In genomic region chr6:137092018-137092417, GRCh38 we compare ENCODE assay signal across 22 cellular contexts. TPM values are rescaled to one million over a fixed set of nuclear protein-coding genes. Genes with fewer than 3 reads are reported as not detected.
DNase-seq lines count a peak whose midpoint lies in the region; ATAC-seq and TF ChIP-seq lines count a peak whose summit lies in the region.
"Had no signal": no experiment of that assay in that cellular context is flagged by ENCODE, and none has a peak within 500 bp of the region (broad histone marks: within the 10 kb centered on the region; RNA-seq: fewer than 3 reads in every experiment).

No MANE protein-coding gene starts in this region.

- H3K4me3 ChIP-seq in NB4 (ENCODE audit: low read depth, low read length) (no peak overlapping the region), colonic mucosa (no peak overlapping the region)

- no peaks in the 10 kb centered on the region for H3K36me3 ChIP-seq in colonic mucosa

- H3K4me1 ChIP-seq in colonic mucosa: no peaks in the 10 kb centered on the region

- peak overlapping the region; percentile 42 for H3K27ac Mint-ChIP-seq in activated naive CD4-positive, alpha-beta T cell treated with anti-CD3 and anti-CD28 coated beads, Interleukin-2, amount 10 ng/mL, durations not matched to agents 7 days and 5 days
- H3K27ac Mint-ChIP-seq in activated naive CD4-positive, alpha-beta T cell treated with anti-CD3 and anti-CD28 coated beads, Interleukin-2, amount 50 U/mL, for 72 hours: no peak overlapping the region
- no peak overlapping the region for H3K27ac Mint-ChIP-seq in endothelial cell (ENCODE audit: unreplicated experiment)

- DNase-seq in activated naive CD4-positive, alpha-beta T cell treated with anti-CD3 and anti-CD28 coated beads, Interleukin-2, amount 10 ng/mL, durations not matched to agents 7 days and 5 days: no peak
- DNase-seq in activated naive CD4-positive, alpha-beta T cell treated with anti-CD3 and anti-CD28 coated beads, Interleukin-2, amount 50 U/mL, for 72 hours (ENCODE audit: low spot score in 2 of 2): no peak
- DNase-seq in NB4 (ENCODE audit: low read depth) (peak; percentile 34), colonic mucosa (peak; percentile 37), NCI-H524 (lab: John Stamatoyannopoulos, UW) (no peak), germinal center (ENCODE audit: low spot score) (no peak), endothelial cell (ENCODE audit: low spot score) (no peak)
- DNase-seq: 8988T, AML-193, EL, GF-D8, Kasumi-1, NCI-H1092 treated with DMSO at 0.1 percent for 48 hours, NCI-H146, NCI-H2029 treated with DMSO at 0.1 percent for 48 hours, NCI-H345, NCI-H524 treated with DMSO at 0.1 percent for 48 hours, NCI-H82, SHP77 had no signal

- H3K4me3 Mint-ChIP-seq in activated naive CD4-positive, alpha-beta T cell treated with anti-CD3 and anti-CD28 coated beads, Interleukin-2, amount 10 ng/mL, durations not matched to agents 7 days and 5 days: no peak overlapping the region
- no peak overlapping the region for H3K4me3 Mint-ChIP-seq in endothelial cell (ENCODE audit: unreplicated experiment)

- TF ChIP-seq POLR2A in NB4 (IDR thresholded peaks at IDR 0.05; ENCODE audit: extremely low read depth, insufficient read length): no peak

- TF ChIP-seq CTCF in NB4 (IDR thresholded peaks at IDR 0.05; ENCODE audit: low read depth, low read length): no peak
- TF ChIP-seq CTCF in colonic mucosa (IDR thresholded peaks at IDR 0.05): no peak
- TF ChIP-seq CTCF in endothelial cell (IDR thresholded peaks at IDR 0.05; ENCODE audit: unreplicated experiment): no peak

- no peak for ATAC-seq in activated naive CD4-positive, alpha-beta T cell treated with anti-CD3 and anti-CD28 coated beads, Interleukin-2, amount 50 U/mL, for 72 hours
- ATAC-seq: HCT116 had no signal

- no peaks in the 10 kb centered on the region for H3K9me3 Mint-ChIP-seq in activated naive CD4-positive, alpha-beta T cell treated with anti-CD3 and anti-CD28 coated beads, Interleukin-2, amount 10 ng/mL, durations not matched to agents 7 days and 5 days
- H3K9me3 Mint-ChIP-seq in activated naive CD4-positive, alpha-beta T cell treated with anti-CD3 and anti-CD28 coated beads, Interleukin-2, amount 50 U/mL, for 72 hours: no peaks in the 10 kb centered on the region
- H3K9me3 Mint-ChIP-seq in endothelial cell (ENCODE audit: unreplicated experiment): no peaks in the 10 kb centered on the region

- H3K27ac ChIP-seq in colonic mucosa: no peak overlapping the region

- intact Hi-C loops in colonic mucosa (cut with DNase I): loop anchor here (5.0 kb wide), 1 partner anchor 225 kb away; no protein-coding TSS in a partner anchor

- H3K27me3 Mint-ChIP-seq in activated naive CD4-positive, alpha-beta T cell treated with anti-CD3 and anti-CD28 coated beads, Interleukin-2, amount 10 ng/mL, durations not matched to agents 7 days and 5 days: peaks cover 10% of the 10 kb centered on the region
- H3K27me3 Mint-ChIP-seq in endothelial cell (ENCODE audit: unreplicated experiment): peaks cover 1% of the 10 kb centered on the region

- no peak overlapping the region for H3K9ac ChIP-seq in colonic mucosa (ENCODE audit: low read depth in 2 of 2, low read length in 2 of 2)

- no peaks in the 10 kb centered on the region for H3K36me3 Mint-ChIP-seq in activated naive CD4-positive, alpha-beta T cell treated with anti-CD3 and anti-CD28 coated beads, Interleukin-2, amount 10 ng/mL, durations not matched to agents 7 days and 5 days
- H3K36me3 Mint-ChIP-seq in activated naive CD4-positive, alpha-beta T cell treated with anti-CD3 and anti-CD28 coated beads, Interleukin-2, amount 50 U/mL, for 72 hours: no peaks in the 10 kb centered on the region
- H3K36me3 Mint-ChIP-seq in endothelial cell (ENCODE audit: low read depth, unreplicated experiment): no peaks in the 10 kb centered on the region

- peaks cover 17% of the 10 kb centered on the region for H3K4me1 Mint-ChIP-seq in activated naive CD4-positive, alpha-beta T cell treated with anti-CD3 and anti-CD28 coated beads, Interleukin-2, amount 10 ng/mL, durations not matched to agents 7 days and 5 days
- peaks cover 2% of the 10 kb centered on the region for H3K4me1 Mint-ChIP-seq in endothelial cell (ENCODE audit: unreplicated experiment)

- H3K27me3 ChIP-seq in colonic mucosa: no peaks in the 10 kb centered on the region

- no peaks in the 10 kb centered on the region for H3K9me3 ChIP-seq in colonic mucosa

- CTCF ChIA-PET in activated naive CD4-positive, alpha-beta T cell treated with anti-CD3 and anti-CD28 coated beads, Interleukin-2, amount 10 ng/mL, durations not matched to agents 7 days and 5 days (lab: Charles Lee): interaction anchor here (2.7 to 4.8 kb wide), 2 partner anchors 15 to 222 kb away, joined by 20 to 50 read pairs; no protein-coding TSS in a partner anchor

RNA-seq across cellular contexts. Expression of gene IL20RA, which starts 47.3 kb away (rescaled TPM):
- not detected for total RNA-seq in activated naive CD4-positive, alpha-beta T cell treated with anti-CD3 and anti-CD28 coated beads, Interleukin-2, amount 50 U/mL, for 72 hours
- total RNA-seq in colonic mucosa: 10 to 100 TPM; 12.2 to 12.8 TPM
- total RNA-seq in endothelial cell (ENCODE audit: unreplicated experiment): 0.10 TPM
- total RNA-seq: OCI-LY7, RPMI7951 had no signal

Comparison
In these comparisons a context has a peak if more than half of its experiments do, and no peak if none do; other contexts are left out.
1. DNase-seq: peak in NB4 (single experiment) and colonic mucosa (single experiment); none in activated naive CD4-positive, alpha-beta T cell treated with anti-CD3 and anti-CD28 coated beads, Interleukin-2, amount 10 ng/mL, durations not matched to agents 7 days and 5 days (single experiment), activated naive CD4-positive, alpha-beta T cell treated with anti-CD3 and anti-CD28 coated beads, Interleukin-2, amount 50 U/mL, for 72 hours (0 of 2), NCI-H524 (0 of 2), germinal center (single experiment) and endothelial cell (single experiment).
2. RNA of gene IL20RA, which starts 47.3 kb away (total RNA-seq): 12.2 to 12.8 TPM in colonic mucosa; 0.10 TPM in endothelial cell (single experiment) and not detected in activated naive CD4-positive, alpha-beta T cell treated with anti-CD3 and anti-CD28 coated beads, Interleukin-2, amount 50 U/mL, for 72 hours; every median in the first group is over 10 times any median in the second.